In the genomic region with DNA sequence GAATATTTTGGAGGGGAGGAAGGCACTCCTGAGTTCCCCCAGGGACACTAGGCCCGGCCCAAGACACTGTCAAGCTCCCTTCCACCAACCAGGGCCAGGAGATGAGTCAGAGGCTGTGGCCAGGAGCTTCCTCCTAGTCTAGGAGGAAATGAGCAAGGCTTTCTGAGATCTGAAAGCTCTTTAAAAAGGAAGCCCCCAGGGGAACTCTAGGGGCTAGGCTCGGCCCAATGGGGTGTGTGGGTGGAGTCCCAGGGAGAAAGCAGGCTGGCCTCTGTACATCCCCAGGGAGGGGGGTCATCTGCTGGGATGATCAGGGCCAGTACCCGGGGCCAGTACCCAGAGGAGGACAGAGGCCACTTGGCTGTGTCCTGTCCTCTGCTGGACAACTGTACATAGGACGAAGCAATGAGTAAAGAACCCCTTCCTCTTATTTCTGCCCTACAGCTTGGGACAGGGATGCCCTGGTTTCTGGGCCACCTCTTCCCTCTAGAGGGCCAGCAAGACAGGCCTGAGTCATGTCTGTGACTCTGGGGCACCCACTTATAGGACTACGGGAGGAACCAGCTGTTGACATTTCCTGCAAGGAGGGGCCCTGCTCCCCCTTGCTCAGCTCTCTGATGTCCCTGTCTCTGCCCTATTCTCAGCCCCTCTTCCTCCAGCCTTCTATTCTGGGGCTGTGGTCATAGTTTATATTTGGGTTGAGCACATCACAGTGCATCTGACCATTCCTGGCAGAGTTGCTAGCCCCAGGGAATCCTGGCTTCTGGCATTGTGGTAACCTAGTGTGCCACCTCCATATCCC, we compare ENCODE assay signal across 1 cellular context.
TF ChIP-seq lines count a peak whose summit lies in the region.

No MANE protein-coding gene starts in this region.

TF ChIP-seq in HepG2, 621 proteins besides CTCF, POLR2A, EP300 and RAD21:
- TF ChIP-seq, protein P1, sequence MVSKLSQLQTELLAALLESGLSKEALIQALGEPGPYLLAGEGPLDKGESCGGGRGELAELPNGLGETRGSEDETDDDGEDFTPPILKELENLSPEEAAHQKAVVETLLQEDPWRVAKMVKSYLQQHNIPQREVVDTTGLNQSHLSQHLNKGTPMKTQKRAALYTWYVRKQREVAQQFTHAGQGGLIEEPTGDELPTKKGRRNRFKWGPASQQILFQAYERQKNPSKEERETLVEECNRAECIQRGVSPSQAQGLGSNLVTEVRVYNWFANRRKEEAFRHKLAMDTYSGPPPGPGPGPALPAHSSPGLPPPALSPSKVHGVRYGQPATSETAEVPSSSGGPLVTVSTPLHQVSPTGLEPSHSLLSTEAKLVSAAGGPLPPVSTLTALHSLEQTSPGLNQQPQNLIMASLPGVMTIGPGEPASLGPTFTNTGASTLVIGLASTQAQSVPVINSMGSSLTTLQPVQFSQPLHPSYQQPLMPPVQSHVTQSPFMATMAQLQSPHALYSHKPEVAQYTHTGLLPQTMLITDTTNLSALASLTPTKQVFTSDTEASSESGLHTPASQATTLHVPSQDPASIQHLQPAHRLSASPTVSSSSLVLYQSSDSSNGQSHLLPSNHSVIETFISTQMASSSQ (IDR thresholded peaks at IDR 0.05; ENCODE audit: low read depth) = no peak
- TF ChIP-seq, protein P1 (CRISPR knock-in tag; IDR thresholded peaks at IDR 0.05; ENCODE audit: borderline replicate concordance) = no peak
- TF ChIP-seq MTA1 (CRISPR knock-in tag; IDR thresholded peaks at IDR 0.05; ENCODE audit: borderline replicate concordance) (no peak), ZNF367 (CRISPR knock-in tag; IDR thresholded peaks at IDR 0.05; ENCODE audit: borderline replicate concordance) (no peak), SNRNP70 (IDR thresholded peaks at IDR 0.05; ENCODE audit: low read depth, low read length) (no peak), GPN1 (CRISPR knock-in tag; IDR thresholded peaks at IDR 0.05; ENCODE audit: borderline replicate concordance) (no peak), KDM2A (CRISPR knock-in tag; IDR thresholded peaks at IDR 0.05; ENCODE audit: borderline replicate concordance, low read depth) (0 out of 2 replicates have a peak, but pooled peaks have one; percentile 37), ZBTB42 (CRISPR knock-in tag; IDR thresholded peaks at IDR 0.05) (no peak), ZNF234 (CRISPR knock-in tag; conservative IDR thresholded peaks at IDR 0.05) (no peak), NFYB (CRISPR knock-in tag; IDR thresholded peaks at IDR 0.05) (no peak), RFXAP (CRISPR knock-in tag; IDR thresholded peaks at IDR 0.05; ENCODE audit: borderline replicate concordance) (no peak), MTA3 (CRISPR knock-in tag; IDR thresholded peaks at IDR 0.05) (no peak), ZNF138 (CRISPR knock-in tag; IDR thresholded peaks at IDR 0.05; ENCODE audit: low read depth) (no peak), CAMTA2 (CRISPR knock-in tag; IDR thresholded peaks at IDR 0.05; ENCODE audit: borderline replicate concordance) (no peak), RAD51 (IDR thresholded peaks at IDR 0.05; ENCODE audit: borderline replicate concordance) (no peak), FOXA1 (IDR thresholded peaks at IDR 0.05) (no peak), FOXA1 (CRISPR knock-in tag; IDR thresholded peaks at IDR 0.05) (peak; percentile 14; the same call in 1 of the 2 replicates), ZNF33A (CRISPR knock-in tag; IDR thresholded peaks at IDR 0.05; ENCODE audit: borderline replicate concordance) (no peak), TEAD3 (CRISPR knock-in tag; optimal IDR thresholded peaks at IDR 0.05; ENCODE audit: borderline replicate concordance) (no peak), POLR2AphosphoS2 (IDR thresholded peaks at IDR 0.05; ENCODE audit: low read depth, low read length) (0 out of 2 replicates have a peak, but pooled peaks have one; percentile 23)
- TF ChIP-seq, protein P2, sequence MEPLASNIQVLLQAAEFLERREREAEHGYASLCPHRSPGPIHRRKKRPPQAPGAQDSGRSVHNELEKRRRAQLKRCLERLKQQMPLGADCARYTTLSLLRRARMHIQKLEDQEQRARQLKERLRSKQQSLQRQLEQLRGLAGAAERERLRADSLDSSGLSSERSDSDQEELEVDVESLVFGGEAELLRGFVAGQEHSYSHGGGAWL (CRISPR knock-in tag; IDR thresholded peaks at IDR 0.05) = no peak
- TF ChIP-seq, protein P3, sequence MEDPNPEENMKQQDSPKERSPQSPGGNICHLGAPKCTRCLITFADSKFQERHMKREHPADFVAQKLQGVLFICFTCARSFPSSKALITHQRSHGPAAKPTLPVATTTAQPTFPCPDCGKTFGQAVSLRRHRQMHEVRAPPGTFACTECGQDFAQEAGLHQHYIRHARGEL (CRISPR knock-in tag; IDR thresholded peaks at IDR 0.05) = no peak
- TF ChIP-seq, protein P4, sequence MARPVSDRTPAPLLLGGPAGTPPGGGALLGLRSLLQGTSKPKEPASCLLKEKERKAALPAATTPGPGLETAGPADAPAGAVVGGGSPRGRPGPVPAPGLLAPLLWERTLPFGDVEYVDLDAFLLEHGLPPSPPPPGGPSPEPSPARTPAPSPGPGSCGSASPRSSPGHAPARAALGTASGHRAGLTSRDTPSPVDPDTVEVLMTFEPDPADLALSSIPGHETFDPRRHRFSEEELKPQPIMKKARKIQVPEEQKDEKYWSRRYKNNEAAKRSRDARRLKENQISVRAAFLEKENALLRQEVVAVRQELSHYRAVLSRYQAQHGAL (CRISPR knock-in tag; IDR thresholded peaks at IDR 0.05; ENCODE audit: not compliant biosample characterization) = no peak
- TF ChIP-seq, protein P5, sequence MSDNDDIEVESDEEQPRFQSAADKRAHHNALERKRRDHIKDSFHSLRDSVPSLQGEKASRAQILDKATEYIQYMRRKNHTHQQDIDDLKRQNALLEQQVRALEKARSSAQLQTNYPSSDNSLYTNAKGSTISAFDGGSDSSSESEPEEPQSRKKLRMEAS (IDR thresholded peaks at IDR 0.05) = 0 out of 2 replicates have a peak, but pooled peaks have one; percentile 6
- TF ChIP-seq, protein P6, sequence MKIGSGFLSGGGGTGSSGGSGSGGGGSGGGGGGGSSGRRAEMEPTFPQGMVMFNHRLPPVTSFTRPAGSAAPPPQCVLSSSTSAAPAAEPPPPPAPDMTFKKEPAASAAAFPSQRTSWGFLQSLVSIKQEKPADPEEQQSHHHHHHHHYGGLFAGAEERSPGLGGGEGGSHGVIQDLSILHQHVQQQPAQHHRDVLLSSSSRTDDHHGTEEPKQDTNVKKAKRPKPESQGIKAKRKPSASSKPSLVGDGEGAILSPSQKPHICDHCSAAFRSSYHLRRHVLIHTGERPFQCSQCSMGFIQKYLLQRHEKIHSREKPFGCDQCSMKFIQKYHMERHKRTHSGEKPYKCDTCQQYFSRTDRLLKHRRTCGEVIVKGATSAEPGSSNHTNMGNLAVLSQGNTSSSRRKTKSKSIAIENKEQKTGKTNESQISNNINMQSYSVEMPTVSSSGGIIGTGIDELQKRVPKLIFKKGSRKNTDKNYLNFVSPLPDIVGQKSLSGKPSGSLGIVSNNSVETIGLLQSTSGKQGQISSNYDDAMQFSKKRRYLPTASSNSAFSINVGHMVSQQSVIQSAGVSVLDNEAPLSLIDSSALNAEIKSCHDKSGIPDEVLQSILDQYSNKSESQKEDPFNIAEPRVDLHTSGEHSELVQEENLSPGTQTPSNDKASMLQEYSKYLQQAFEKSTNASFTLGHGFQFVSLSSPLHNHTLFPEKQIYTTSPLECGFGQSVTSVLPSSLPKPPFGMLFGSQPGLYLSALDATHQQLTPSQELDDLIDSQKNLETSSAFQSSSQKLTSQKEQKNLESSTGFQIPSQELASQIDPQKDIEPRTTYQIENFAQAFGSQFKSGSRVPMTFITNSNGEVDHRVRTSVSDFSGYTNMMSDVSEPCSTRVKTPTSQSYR (CRISPR knock-in tag; IDR thresholded peaks at IDR 0.05; ENCODE audit: borderline replicate concordance) = no peak
- TF ChIP-seq, protein P7, sequence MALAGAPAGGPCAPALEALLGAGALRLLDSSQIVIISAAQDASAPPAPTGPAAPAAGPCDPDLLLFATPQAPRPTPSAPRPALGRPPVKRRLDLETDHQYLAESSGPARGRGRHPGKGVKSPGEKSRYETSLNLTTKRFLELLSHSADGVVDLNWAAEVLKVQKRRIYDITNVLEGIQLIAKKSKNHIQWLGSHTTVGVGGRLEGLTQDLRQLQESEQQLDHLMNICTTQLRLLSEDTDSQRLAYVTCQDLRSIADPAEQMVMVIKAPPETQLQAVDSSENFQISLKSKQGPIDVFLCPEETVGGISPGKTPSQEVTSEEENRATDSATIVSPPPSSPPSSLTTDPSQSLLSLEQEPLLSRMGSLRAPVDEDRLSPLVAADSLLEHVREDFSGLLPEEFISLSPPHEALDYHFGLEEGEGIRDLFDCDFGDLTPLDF (CRISPR knock-in tag; IDR thresholded peaks at IDR 0.05) = no peak
